ENCODE assay signal across 1 cellular context in genomic region chr17:72150632-72151460, GRCh38.
TF ChIP-seq lines count a peak whose summit lies in the region.

No MANE protein-coding gene starts in this region.

TF ChIP-seq in SK-N-SH, 30 proteins besides CTCF, POLR2A, EP300 and RAD21 (continued from another document):
- TF ChIP-seq CHD2 (IDR thresholded peaks at IDR 0.05; ENCODE audit: low read length, partially characterized antibody), result no peak
